ENCODE assay signal across 8 cellular contexts in genomic region chr9:37079370-37080164, GRCh38.
DNase-seq lines count a peak whose midpoint lies in the region; ATAC-seq lines count a peak whose summit lies in the region.

No MANE protein-coding gene starts in this region.

- DNase-seq in AG08396 (ENCODE audit: low spot score) (peak; percentile 97), NCI-H345 (lab: John Stamatoyannopoulos, UW) (peak; percentile 93), inferior parietal cortex (ENCODE audit: extremely low spot score) (peak; percentile 95), smooth muscle cell of the brain vasculature (ENCODE audit: low read depth, low spot score) (peak; percentile 77)
- peak; percentile 73 to 81 (median 80) for DNase-seq in activated CD4-positive, CD25-positive, alpha-beta regulatory T cell (lab: John Stamatoyannopoulos, UW)
- peak; percentile 93 for DNase-seq in central memory CD4-positive, alpha-beta T cell

- ATAC-seq in GM19023 (IDR thresholded peaks at IDR 0.05; ENCODE audit: unreplicated experiment): peak; percentile 92
- ATAC-seq in HG03196 (IDR thresholded peaks at IDR 0.05; ENCODE audit: unreplicated experiment): peak; percentile 88

Comparison
In these comparisons a context has a peak if more than half of its experiments do, and no peak if none do; other contexts are left out.
1. Peak in every context shown above with its lines: DNase-seq and ATAC-seq.